31 cellular contexts compared by ENCODE assay signal in the genomic region with DNA sequence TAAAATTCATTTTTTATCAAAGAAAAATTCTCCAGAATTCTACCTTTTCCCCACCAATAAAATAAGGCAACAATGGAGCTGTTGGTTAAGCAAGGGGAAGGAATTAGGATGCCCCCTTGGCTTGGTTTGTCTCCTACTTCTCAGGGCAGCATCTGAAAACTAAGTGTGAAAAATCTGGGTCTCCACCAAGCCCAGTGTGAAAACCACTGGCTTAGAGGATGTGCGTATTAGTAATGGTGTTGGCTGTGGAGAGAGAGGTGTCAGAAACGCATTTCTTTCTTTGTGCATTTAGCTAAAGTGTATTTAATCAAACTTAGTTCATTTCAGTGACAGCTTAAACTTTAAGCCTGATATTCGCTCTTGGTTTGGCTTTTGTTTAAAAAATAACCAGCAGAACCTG.
"Had no signal": no experiment of that assay in that cellular context is flagged by ENCODE, and none has a peak within 500 bp of the region (broad histone marks: within the 10 kb centered on the region; RNA-seq: fewer than 3 reads in every experiment).

No MANE protein-coding gene starts in this region.

- DNase-seq: activated B cell treated with CpG ODN at 0.5 μM for 24 hours; activated CD4-positive, alpha-beta memory T cell treated with anti-CD3 and anti-CD28 coated beads for 36 hours; activated CD4-positive, alpha-beta T cell treated with anti-CD3 and anti-CD28 coated beads for 4 hours; activated CD4-positive, alpha-beta T cell treated with anti-CD3 and anti-CD28 coated beads, Interleukin-2, amount 10 ng/mL, durations not matched to agents 24 days and 14 days; activated CD4-positive, alpha-beta T cell treated with anti-CD3 and anti-CD28 coated beads, Interleukin-2, amount 50 U/mL, for 1 hour; activated CD4-positive, alpha-beta T cell treated with anti-CD3 and anti-CD28 coated beads, Interleukin-2, amount 50 U/mL, for 4 hours; activated CD4-positive, CD25-positive, alpha-beta regulatory T cell treated with anti-CD3 and anti-CD28 coated beads, Interleukin-2, amount 50 U/mL, for 72 hours; activated CD8-positive, alpha-beta memory T cell treated with anti-CD3 and anti-CD28 coated beads, Interleukin-2, amount 50 U/mL, for 4 hours; activated CD8-positive, alpha-beta T cell treated with anti-CD3 and anti-CD28 coated beads for 36 hours; activated effector memory CD4-positive, alpha-beta T cell treated with anti-CD3 and anti-CD28 coated beads, Interleukin-2, amount 50 U/mL, for 16 hours; activated gamma-delta T cell treated with Interleukin-2 at 50 U/mL for 16 hours; activated naive CD4-positive, alpha-beta T cell; activated naive CD4-positive, alpha-beta T cell treated with anti-CD3 and anti-CD28 coated beads for 36 hours; activated naive CD4-positive, alpha-beta T cell treated with anti-CD3 and anti-CD28 coated beads, Interleukin-2, amount 50 U/mL, for 16 hours; activated naive CD8-positive, alpha-beta T cell treated with anti-CD3 and anti-CD28 coated beads for 36 hours; activated T-cell treated with anti-CD3 and anti-CD28 coated beads for 4 hours; activated T-cell treated with anti-CD3 and anti-CD28 coated beads, Interleukin-2, amount 50 U/mL, for 1 hour; activated T-cell treated with anti-CD3 and anti-CD28 coated beads, Interleukin-2, amount 50 U/mL, for 4 hours; activated T-cell treated with anti-CD3 and anti-CD28 coated beads, Interleukin-2, amount 50 U/mL, for 72 hours; adrenal gland; amniotic stem cell; aorta; brain microvascular endothelial cell; central memory CD4-positive, alpha-beta T cell; T-helper 1 cell; T-helper 2 cell; T-helper 9 cell had no signal

- ATAC-seq: activated CD8-positive, alpha-beta T cell treated with anti-CD3 and anti-CD28 coated beads for 36 hours; activated naive CD4-positive, alpha-beta T cell treated with anti-CD3 and anti-CD28 coated beads, Interleukin-2, amount 50 U/mL, for 72 hours; activated T-cell treated with anti-CD3 and anti-CD28 coated beads, Interleukin-2, amount 50 U/mL, for 4 hours; activated T-cell treated with anti-CD3 and anti-CD28 coated beads, Interleukin-2, amount 50 U/mL, for 72 hours; activated T-helper 17 cell treated with anti-CD3 and anti-CD28 coated beads, Interleukin-2, amount 50 U/mL, for 72 hours had no signal

- H3K27ac ChIP-seq: adrenal gland, brain microvascular endothelial cell, breast epithelium, VCaP had no signal

- H3K9me3 ChIP-seq: adrenal gland had no signal

- H3K4me3 ChIP-seq: adrenal gland, breast epithelium had no signal

- H3K27me3 ChIP-seq: adrenal gland, brain microvascular endothelial cell, breast epithelium had no signal

- H3K36me3 ChIP-seq: adrenal gland, brain microvascular endothelial cell, breast epithelium had no signal

- H3K4me1 ChIP-seq: adrenal gland, breast epithelium had no signal
